13 cellular contexts compared by ENCODE assay signal in genomic region chr4:140249351-140249750, GRCh38.
DNase-seq lines count a peak whose midpoint lies in the region; ATAC-seq, FAIRE-seq and TF ChIP-seq lines count a peak whose summit lies in the region.
"Had no signal": no experiment of that assay in that cellular context is flagged by ENCODE, and none has a peak within 500 bp of the region (broad histone marks: within the 10 kb centered on the region; RNA-seq: fewer than 3 reads in every experiment).

No MANE protein-coding gene starts in this region.

- H3K79me2 ChIP-seq in endothelial cell of umbilical vein (ENCODE audit: control insufficient read depth, insufficient read depth, low read length): no peaks in the 10 kb centered on the region

- H3K9me3 ChIP-seq in endothelial cell of umbilical vein (replicated peaks; ENCODE audit: control insufficient read depth, insufficient read depth, low read length): no peaks in the 10 kb centered on the region
- H3K9me3 ChIP-seq: thyroid gland had no signal

- TF ChIP-seq CTCF in endothelial cell of umbilical vein (IDR thresholded peaks at IDR 0.05; ENCODE audit: extremely low read depth in 1 of 2, insufficient read depth in 1 of 2, low read depth in 1 of 2, low read length in 2 of 2): no peak

- no peak overlapping the region for H3K27ac ChIP-seq in endothelial cell of umbilical vein (ENCODE audit: insufficient read depth, low read depth, low read length)
- H3K27ac ChIP-seq: foreskin keratinocyte, thyroid gland had no signal

- POLR2A ChIA-PET in endothelial cell of umbilical vein (lab: Charles Lee): interaction anchor here (0.9 to 1.0 kb wide), 2 partner anchors 94 to 95 kb away, joined by 3 to 5 read pairs; partner anchors contain the start of gene MAML3

- peak; percentile 6 for DNase-seq in NCI-H82 (lab: John Stamatoyannopoulos, UW)
- DNase-seq in NCI-H82 treated with DMSO at 0.1 percent for 48 hours (lab: John Stamatoyannopoulos, UW; ENCODE audit: unreplicated experiment): no peak
- DNase-seq in NCI-H446 (lab: John Stamatoyannopoulos, UW): peak; percentile 20 to 58
- peak; percentile 63 for DNase-seq in endothelial cell of umbilical vein (ENCODE audit: low read depth, low spot score)
- peak; percentile 47 for DNase-seq in superior temporal gyrus (ENCODE audit: extremely low spot score)
- DNase-seq in activated CD8-positive, alpha-beta memory T cell treated with anti-CD3 and anti-CD28 coated beads, Interleukin-2, amount 50 U/mL, for 48 hours: no peak
- DNase-seq: foreskin keratinocyte, immature natural killer cell, midbrain, posterior cingulate gyrus, thyroid gland had no signal

- no peaks in the 10 kb centered on the region for H3K36me3 ChIP-seq in endothelial cell of umbilical vein (ENCODE audit: control insufficient read depth in 2 of 2, extremely low read depth in 1 of 2, insufficient read depth in 2 of 2, low read length in 2 of 2)
- H3K36me3 ChIP-seq: thyroid gland had no signal

- no peaks in the 10 kb centered on the region for H4K20me1 ChIP-seq in endothelial cell of umbilical vein (replicated peaks; ENCODE audit: control insufficient read depth, extremely low read depth, insufficient read depth, low read length)

- H3K9me1 ChIP-seq in endothelial cell of umbilical vein (replicated peaks; ENCODE audit: control insufficient read depth, extremely low read depth, insufficient read depth, low read length): no peaks in the 10 kb centered on the region

- dilution Hi-C loops in endothelial cell of umbilical vein (cut with MboI; ENCODE audit: extremely low pct_ligation_motif_present, low sequenced_read_pairs): no loop called here

- CTCF ChIA-PET in endothelial cell of umbilical vein (lab: Charles Lee): interaction anchor here (0.6 to 2.2 kb wide), 8 partner anchors 12 to 237 kb away, joined by 3 to 10 read pairs (median 4); partner anchors contain the start of gene MAML3

- peaks cover 24% of the 10 kb centered on the region for H3K4me1 ChIP-seq in endothelial cell of umbilical vein (ENCODE audit: control insufficient read depth, extremely low read depth, insufficient read depth, low read length)

- H2AFZ ChIP-seq in endothelial cell of umbilical vein (ENCODE audit: low read depth, low read length): no peak overlapping the region

- intact Hi-C loops in endothelial cell of umbilical vein (cut with micrococcal nuclease): no loop called here

- H3K9ac ChIP-seq in endothelial cell of umbilical vein (replicated peaks; ENCODE audit: extremely low read depth, insufficient read depth, low read length): no peak overlapping the region

- no peak for FAIRE-seq in endothelial cell of umbilical vein (lab: Jason Lieb, UNC)

- no peak overlapping the region for H3K4me3 ChIP-seq in endothelial cell of umbilical vein (replicated peaks in 1 of 3; ENCODE audit: insufficient read depth in 1 of 3, low read depth in 1 of 3, low read length in 3 of 3)
- H3K4me3 ChIP-seq: thyroid gland had no signal

- BruUV-seq in endothelial cell of umbilical vein (replicated peaks; lab: Mats Ljungman, UMichigan): no TSS peak

- no peak overlapping the region for H3K4me2 ChIP-seq in endothelial cell of umbilical vein (ENCODE audit: insufficient read depth, low read length)

- H3K27me3 ChIP-seq in endothelial cell of umbilical vein (ENCODE audit: control insufficient read depth in 2 of 2, insufficient read depth in 2 of 2, low read length in 2 of 2): no peaks in the 10 kb centered on the region
- H3K27me3 ChIP-seq: foreskin keratinocyte, thyroid gland had no signal

- no peak for ATAC-seq in HG03439 (IDR thresholded peaks at IDR 0.05; ENCODE audit: unreplicated experiment)
- no peak for ATAC-seq in GM21515 (IDR thresholded peaks at IDR 0.05; ENCODE audit: unreplicated experiment)
- ATAC-seq: foreskin keratinocyte had no signal

- no peak for TF ChIP-seq POLR2A in endothelial cell of umbilical vein (IDR thresholded peaks at IDR 0.05; ENCODE audit: low read depth, low read length)

TF ChIP-seq in endothelial cell of umbilical vein, 7 proteins besides CTCF, POLR2A, EP300 and RAD21:
- no peak for TF ChIP-seq MAX (IDR thresholded peaks at IDR 0.05; ENCODE audit: insufficient read depth, insufficient read length)
- no peak for TF ChIP-seq FOS (IDR thresholded peaks at IDR 0.05; ENCODE audit: borderline replicate concordance, insufficient read depth, low read length)
- TF ChIP-seq JUN (IDR thresholded peaks at IDR 0.05; ENCODE audit: borderline replicate concordance, insufficient read depth, insufficient read length, low read depth): no peak

Comparison
In these comparisons a context has a peak if more than half of its experiments do, and no peak if none do; other contexts are left out.
1. DNase-seq: peak in NCI-H82 (single experiment), NCI-H446 (2 of 2), endothelial cell of umbilical vein (single experiment) and superior temporal gyrus (single experiment); none in NCI-H82 treated with DMSO at 0.1 percent for 48 hours (single experiment) and activated CD8-positive, alpha-beta memory T cell treated with anti-CD3 and anti-CD28 coated beads, Interleukin-2, amount 50 U/mL, for 48 hours (single experiment).